8 cellular contexts compared by ENCODE assay signal in the genomic region with DNA sequence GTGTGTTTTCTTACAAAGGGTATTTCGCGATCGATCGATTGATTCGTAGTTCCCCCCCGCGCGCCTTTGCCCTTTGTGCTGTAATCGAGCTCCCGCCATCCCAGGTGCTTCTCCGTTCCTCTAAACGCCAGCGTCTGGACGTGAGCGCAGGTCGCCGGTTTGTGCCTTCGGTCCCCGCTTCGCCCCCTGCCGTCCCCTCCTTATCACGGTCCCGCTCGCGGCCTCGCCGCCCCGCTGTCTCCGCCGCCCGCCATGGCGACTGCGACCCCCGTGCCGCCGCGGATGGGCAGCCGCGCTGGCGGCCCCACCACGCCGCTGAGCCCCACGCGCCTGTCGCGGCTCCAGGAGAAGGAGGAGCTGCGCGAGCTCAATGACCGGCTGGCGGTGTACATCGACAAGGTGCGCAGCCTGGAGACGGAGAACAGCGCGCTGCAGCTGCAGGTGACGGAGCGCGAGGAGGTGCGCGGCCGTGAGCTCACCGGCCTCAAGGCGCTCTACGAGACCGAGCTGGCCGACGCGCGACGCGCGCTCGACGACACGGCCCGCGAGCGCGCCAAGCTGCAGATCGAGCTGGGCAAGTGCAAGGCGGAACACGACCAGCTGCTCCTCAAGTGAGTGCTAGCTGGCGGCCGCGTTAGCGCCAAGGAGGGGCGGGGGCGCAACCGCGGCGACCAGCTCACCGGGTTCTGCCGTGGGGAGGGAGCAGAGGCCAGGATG. TPM values are rescaled to one million over a fixed set of nuclear protein-coding genes. Genes with fewer than 3 reads are reported as not detected.
DNase-seq lines count a peak whose midpoint lies in the region; TF ChIP-seq lines count a peak whose summit lies in the region.

No MANE protein-coding gene starts in this region.

- peak overlapping the region; percentile 85 for H3K27ac Mint-ChIP-seq in endothelial cell (ENCODE audit: unreplicated experiment)

- peaks cover 15% of the 10 kb centered on the region for H3K27me3 Mint-ChIP-seq in endothelial cell (ENCODE audit: unreplicated experiment)

- in situ Hi-C loops in G401 (cut with HindIII; ENCODE audit: low sequenced_read_pairs), result loop anchor here (25.0 kb wide), 1 partner anchor 90 kb away; no protein-coding TSS in a partner anchor

- DNase-seq in G401 (ENCODE audit: low spot score), result peak; percentile 77
- DNase-seq in HCEC 1CT, result peak; percentile 48
- DNase-seq in NCI-H2196 treated with DMSO at 0.1 percent for 48 hours (lab: John Stamatoyannopoulos, UW; ENCODE audit: unreplicated experiment), result peak; percentile 8
- DNase-seq in activated CD8-positive, alpha-beta memory T cell treated with anti-CD3 and anti-CD28 coated beads, Interleukin-2, amount 50 U/mL, for 48 hours, result peak; percentile 83
- peak; percentile 59 for DNase-seq in endothelial cell (ENCODE audit: low spot score)
- peak; percentile 48 for DNase-seq in middle frontal gyrus (ENCODE audit: extremely low spot score, low spot score)
- peak; percentile 26 for DNase-seq in stimulated activated CD8-positive, alpha-beta memory T cell treated with anti-CD3 and anti-CD28 coated beads, Interleukin-15, amount 100 ng/mL, for 48 hours (ENCODE audit: low read depth in 2 of 2)
- no peak for DNase-seq in iPS-NIHi7 (ENCODE audit: extremely low spot score)

- H3K36me3 Mint-ChIP-seq in endothelial cell (ENCODE audit: low read depth, unreplicated experiment), result peaks cover 4% of the 10 kb centered on the region

- no peak for TF ChIP-seq CTCF in endothelial cell (IDR thresholded peaks at IDR 0.05; ENCODE audit: unreplicated experiment)

- no peaks in the 10 kb centered on the region for H3K9me3 Mint-ChIP-seq in endothelial cell (ENCODE audit: unreplicated experiment)

- H3K4me3 Mint-ChIP-seq in endothelial cell (ENCODE audit: unreplicated experiment), result peak overlapping the region; percentile 95

- H3K4me1 Mint-ChIP-seq in endothelial cell (ENCODE audit: unreplicated experiment), result peaks cover 12% of the 10 kb centered on the region

RNA-seq across cellular contexts. Expression of gene LMNB1, which starts 0.5 kb away (rescaled TPM):
- 167 and 250 TPM in 2 replicates for total RNA-seq in G401 (2014; rRNA removed; shearing (Covaris generic))
- 69.8 TPM for total RNA-seq in endothelial cell (ENCODE audit: unreplicated experiment)
